In genomic region chr1:193104906-193105820, GRCh38 we compare ENCODE assay signal across 1 cellular context.
TF ChIP-seq lines count a peak whose summit lies in the region.

A gene with protein sequence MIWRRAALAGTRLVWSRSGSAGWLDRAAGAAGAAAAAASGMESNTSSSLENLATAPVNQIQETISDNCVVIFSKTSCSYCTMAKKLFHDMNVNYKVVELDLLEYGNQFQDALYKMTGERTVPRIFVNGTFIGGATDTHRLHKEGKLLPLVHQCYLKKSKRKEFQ (minus strand): TSS chr1:193105414. CDS start chr1:193105382, 32 bp downstream.

TF ChIP-seq in WTC11, 78 proteins besides CTCF, POLR2A, EP300 and RAD21 (continued from another document):
- TF ChIP-seq KAT7 (CRISPR knock-in tag; IDR thresholded peaks at IDR 0.05; ENCODE audit: borderline replicate concordance) (no peak), USF2 (CRISPR knock-in tag; IDR thresholded peaks at IDR 0.05) (no peak), PRDM15 (CRISPR knock-in tag; IDR thresholded peaks at IDR 0.05) (no peak), NR2C2 (CRISPR knock-in tag; IDR thresholded peaks at IDR 0.05) (no peak), ATF1 (CRISPR knock-in tag; IDR thresholded peaks at IDR 0.05) (no peak), ZBTB43 (CRISPR knock-in tag; IDR thresholded peaks at IDR 0.05) (0 out of 2 replicates have a peak, but pooled peaks have one; percentile 64), ESRRA (CRISPR knock-in tag; IDR thresholded peaks at IDR 0.05; ENCODE audit: borderline replicate concordance) (0 out of 2 replicates have a peak, but pooled peaks have one; percentile 53), ZNF396 (CRISPR knock-in tag; IDR thresholded peaks at IDR 0.05; ENCODE audit: borderline replicate concordance) (no peak), FOXK1 (CRISPR knock-in tag; IDR thresholded peaks at IDR 0.05) (no peak), FOXP1 (CRISPR knock-in tag; IDR thresholded peaks at IDR 0.05; ENCODE audit: borderline replicate concordance) (peak; percentile 63), NR1H2 (CRISPR knock-in tag; IDR thresholded peaks at IDR 0.05) (no peak), TP53 (CRISPR knock-in tag; IDR thresholded peaks at IDR 0.05) (no peak), ERG (CRISPR knock-in tag; IDR thresholded peaks at IDR 0.05) (no peak), PRRX2 (CRISPR knock-in tag; IDR thresholded peaks at IDR 0.05) (no peak), ELF4 (CRISPR knock-in tag; IDR thresholded peaks at IDR 0.05; ENCODE audit: low read depth) (no peak), ZNF671 (CRISPR knock-in tag; IDR thresholded peaks at IDR 0.05) (no peak), NFYB (CRISPR knock-in tag; conservative IDR thresholded peaks at IDR 0.05; ENCODE audit: low read depth) (no peak), SMAD3 (CRISPR knock-in tag; IDR thresholded peaks at IDR 0.05; ENCODE audit: borderline replicate concordance) (no peak), TCF7 (CRISPR knock-in tag; IDR thresholded peaks at IDR 0.05; ENCODE audit: low read depth) (no peak), ZNF317 (CRISPR knock-in tag; IDR thresholded peaks at IDR 0.05; ENCODE audit: borderline replicate concordance, low read depth) (no peak), GRHL2 (CRISPR knock-in tag; IDR thresholded peaks at IDR 0.05; ENCODE audit: insufficient replicate concordance, severe bottlenecking) (no peak)
- TF ChIP-seq, protein P1, sequence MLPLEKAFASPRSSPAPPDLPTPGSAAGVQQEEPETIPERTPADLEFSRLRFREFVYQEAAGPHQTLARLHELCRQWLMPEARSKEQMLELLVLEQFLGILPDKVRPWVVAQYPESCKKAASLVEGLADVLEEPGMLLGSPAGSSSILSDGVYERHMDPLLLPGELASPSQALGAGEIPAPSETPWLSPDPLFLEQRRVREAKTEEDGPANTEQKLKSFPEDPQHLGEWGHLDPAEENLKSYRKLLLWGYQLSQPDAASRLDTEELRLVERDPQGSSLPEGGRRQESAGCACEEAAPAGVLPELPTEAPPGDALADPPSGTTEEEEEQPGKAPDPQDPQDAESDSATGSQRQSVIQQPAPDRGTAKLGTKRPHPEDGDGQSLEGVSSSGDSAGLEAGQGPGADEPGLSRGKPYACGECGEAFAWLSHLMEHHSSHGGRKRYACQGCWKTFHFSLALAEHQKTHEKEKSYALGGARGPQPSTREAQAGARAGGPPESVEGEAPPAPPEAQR (CRISPR knock-in tag; IDR thresholded peaks at IDR 0.05), result no peak
- TF ChIP-seq, protein P2, sequence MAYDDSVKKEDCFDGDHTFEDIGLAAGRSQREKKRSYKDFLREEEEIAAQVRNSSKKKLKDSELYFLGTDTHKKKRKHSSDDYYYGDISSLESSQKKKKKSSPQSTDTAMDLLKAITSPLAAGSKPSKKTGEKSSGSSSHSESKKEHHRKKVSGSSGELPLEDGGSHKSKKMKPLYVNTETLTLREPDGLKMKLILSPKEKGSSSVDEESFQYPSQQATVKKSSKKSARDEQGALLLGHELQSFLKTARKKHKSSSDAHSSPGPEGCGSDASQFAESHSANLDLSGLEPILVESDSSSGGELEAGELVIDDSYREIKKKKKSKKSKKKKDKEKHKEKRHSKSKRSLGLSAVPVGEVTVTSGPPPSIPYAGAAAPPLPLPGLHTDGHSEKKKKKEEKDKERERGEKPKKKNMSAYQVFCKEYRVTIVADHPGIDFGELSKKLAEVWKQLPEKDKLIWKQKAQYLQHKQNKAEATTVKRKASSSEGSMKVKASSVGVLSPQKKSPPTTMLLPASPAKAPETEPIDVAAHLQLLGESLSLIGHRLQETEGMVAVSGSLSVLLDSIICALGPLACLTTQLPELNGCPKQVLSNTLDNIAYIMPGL (CRISPR knock-in tag; IDR thresholded peaks at IDR 0.05), result peak; percentile 24; the same call in 1 of the 2 replicates
- TF ChIP-seq, protein P3, sequence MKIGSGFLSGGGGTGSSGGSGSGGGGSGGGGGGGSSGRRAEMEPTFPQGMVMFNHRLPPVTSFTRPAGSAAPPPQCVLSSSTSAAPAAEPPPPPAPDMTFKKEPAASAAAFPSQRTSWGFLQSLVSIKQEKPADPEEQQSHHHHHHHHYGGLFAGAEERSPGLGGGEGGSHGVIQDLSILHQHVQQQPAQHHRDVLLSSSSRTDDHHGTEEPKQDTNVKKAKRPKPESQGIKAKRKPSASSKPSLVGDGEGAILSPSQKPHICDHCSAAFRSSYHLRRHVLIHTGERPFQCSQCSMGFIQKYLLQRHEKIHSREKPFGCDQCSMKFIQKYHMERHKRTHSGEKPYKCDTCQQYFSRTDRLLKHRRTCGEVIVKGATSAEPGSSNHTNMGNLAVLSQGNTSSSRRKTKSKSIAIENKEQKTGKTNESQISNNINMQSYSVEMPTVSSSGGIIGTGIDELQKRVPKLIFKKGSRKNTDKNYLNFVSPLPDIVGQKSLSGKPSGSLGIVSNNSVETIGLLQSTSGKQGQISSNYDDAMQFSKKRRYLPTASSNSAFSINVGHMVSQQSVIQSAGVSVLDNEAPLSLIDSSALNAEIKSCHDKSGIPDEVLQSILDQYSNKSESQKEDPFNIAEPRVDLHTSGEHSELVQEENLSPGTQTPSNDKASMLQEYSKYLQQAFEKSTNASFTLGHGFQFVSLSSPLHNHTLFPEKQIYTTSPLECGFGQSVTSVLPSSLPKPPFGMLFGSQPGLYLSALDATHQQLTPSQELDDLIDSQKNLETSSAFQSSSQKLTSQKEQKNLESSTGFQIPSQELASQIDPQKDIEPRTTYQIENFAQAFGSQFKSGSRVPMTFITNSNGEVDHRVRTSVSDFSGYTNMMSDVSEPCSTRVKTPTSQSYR (CRISPR knock-in tag; IDR thresholded peaks at IDR 0.05), result no peak
- TF ChIP-seq, protein P4, sequence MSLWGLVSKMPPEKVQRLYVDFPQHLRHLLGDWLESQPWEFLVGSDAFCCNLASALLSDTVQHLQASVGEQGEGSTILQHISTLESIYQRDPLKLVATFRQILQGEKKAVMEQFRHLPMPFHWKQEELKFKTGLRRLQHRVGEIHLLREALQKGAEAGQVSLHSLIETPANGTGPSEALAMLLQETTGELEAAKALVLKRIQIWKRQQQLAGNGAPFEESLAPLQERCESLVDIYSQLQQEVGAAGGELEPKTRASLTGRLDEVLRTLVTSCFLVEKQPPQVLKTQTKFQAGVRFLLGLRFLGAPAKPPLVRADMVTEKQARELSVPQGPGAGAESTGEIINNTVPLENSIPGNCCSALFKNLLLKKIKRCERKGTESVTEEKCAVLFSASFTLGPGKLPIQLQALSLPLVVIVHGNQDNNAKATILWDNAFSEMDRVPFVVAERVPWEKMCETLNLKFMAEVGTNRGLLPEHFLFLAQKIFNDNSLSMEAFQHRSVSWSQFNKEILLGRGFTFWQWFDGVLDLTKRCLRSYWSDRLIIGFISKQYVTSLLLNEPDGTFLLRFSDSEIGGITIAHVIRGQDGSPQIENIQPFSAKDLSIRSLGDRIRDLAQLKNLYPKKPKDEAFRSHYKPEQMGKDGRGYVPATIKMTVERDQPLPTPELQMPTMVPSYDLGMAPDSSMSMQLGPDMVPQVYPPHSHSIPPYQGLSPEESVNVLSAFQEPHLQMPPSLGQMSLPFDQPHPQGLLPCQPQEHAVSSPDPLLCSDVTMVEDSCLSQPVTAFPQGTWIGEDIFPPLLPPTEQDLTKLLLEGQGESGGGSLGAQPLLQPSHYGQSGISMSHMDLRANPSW (CRISPR knock-in tag; conservative IDR thresholded peaks at IDR 0.05; ENCODE audit: low read depth), result no peak
- TF ChIP-seq, protein P5, sequence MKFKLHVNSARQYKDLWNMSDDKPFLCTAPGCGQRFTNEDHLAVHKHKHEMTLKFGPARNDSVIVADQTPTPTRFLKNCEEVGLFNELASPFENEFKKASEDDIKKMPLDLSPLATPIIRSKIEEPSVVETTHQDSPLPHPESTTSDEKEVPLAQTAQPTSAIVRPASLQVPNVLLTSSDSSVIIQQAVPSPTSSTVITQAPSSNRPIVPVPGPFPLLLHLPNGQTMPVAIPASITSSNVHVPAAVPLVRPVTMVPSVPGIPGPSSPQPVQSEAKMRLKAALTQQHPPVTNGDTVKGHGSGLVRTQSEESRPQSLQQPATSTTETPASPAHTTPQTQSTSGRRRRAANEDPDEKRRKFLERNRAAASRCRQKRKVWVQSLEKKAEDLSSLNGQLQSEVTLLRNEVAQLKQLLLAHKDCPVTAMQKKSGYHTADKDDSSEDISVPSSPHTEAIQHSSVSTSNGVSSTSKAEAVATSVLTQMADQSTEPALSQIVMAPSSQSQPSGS (CRISPR knock-in tag; IDR thresholded peaks at IDR 0.05; ENCODE audit: borderline replicate concordance, low read depth), result no peak
- TF ChIP-seq, protein P6, sequence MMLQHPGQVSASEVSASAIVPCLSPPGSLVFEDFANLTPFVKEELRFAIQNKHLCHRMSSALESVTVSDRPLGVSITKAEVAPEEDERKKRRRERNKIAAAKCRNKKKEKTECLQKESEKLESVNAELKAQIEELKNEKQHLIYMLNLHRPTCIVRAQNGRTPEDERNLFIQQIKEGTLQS (CRISPR knock-in tag; conservative IDR thresholded peaks at IDR 0.05), result no peak
- TF ChIP-seq, protein P7, sequence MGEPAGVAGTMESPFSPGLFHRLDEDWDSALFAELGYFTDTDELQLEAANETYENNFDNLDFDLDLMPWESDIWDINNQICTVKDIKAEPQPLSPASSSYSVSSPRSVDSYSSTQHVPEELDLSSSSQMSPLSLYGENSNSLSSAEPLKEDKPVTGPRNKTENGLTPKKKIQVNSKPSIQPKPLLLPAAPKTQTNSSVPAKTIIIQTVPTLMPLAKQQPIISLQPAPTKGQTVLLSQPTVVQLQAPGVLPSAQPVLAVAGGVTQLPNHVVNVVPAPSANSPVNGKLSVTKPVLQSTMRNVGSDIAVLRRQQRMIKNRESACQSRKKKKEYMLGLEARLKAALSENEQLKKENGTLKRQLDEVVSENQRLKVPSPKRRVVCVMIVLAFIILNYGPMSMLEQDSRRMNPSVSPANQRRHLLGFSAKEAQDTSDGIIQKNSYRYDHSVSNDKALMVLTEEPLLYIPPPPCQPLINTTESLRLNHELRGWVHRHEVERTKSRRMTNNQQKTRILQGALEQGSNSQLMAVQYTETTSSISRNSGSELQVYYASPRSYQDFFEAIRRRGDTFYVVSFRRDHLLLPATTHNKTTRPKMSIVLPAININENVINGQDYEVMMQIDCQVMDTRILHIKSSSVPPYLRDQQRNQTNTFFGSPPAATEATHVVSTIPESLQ (CRISPR knock-in tag; IDR thresholded peaks at IDR 0.05), result no peak
